In the genomic region with DNA sequence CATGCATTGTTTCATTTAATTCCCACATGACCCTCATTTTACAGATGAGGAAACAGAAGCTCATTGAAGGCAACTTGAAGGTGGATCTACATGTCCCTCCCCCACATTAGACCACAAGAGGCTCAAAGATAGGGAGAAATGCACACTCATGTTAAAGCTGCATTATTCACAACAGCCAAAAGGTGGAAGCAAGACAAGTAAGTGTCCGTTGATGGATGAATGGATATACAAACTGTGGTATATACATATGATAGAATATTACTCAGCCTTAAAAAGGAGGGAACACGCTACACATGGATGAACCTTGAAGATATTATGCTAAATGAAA, we compare ENCODE assay signal across 1 cellular context.
TF ChIP-seq lines count a peak whose summit lies in the region.

No MANE protein-coding gene starts in this region.

TF ChIP-seq in K562, 482 proteins besides CTCF, POLR2A, EP300 and RAD21 (continues in another document):
- TF ChIP-seq AFF1 (IDR thresholded peaks at IDR 0.05; ENCODE audit: low read depth in 1 of 2, partially characterized antibody in 2 of 2), result no peak
- no peak for TF ChIP-seq BRD4 (IDR thresholded peaks at IDR 0.05)
- TF ChIP-seq XRCC3 (IDR thresholded peaks at IDR 0.05), result no peak
- TF ChIP-seq, protein P1, sequence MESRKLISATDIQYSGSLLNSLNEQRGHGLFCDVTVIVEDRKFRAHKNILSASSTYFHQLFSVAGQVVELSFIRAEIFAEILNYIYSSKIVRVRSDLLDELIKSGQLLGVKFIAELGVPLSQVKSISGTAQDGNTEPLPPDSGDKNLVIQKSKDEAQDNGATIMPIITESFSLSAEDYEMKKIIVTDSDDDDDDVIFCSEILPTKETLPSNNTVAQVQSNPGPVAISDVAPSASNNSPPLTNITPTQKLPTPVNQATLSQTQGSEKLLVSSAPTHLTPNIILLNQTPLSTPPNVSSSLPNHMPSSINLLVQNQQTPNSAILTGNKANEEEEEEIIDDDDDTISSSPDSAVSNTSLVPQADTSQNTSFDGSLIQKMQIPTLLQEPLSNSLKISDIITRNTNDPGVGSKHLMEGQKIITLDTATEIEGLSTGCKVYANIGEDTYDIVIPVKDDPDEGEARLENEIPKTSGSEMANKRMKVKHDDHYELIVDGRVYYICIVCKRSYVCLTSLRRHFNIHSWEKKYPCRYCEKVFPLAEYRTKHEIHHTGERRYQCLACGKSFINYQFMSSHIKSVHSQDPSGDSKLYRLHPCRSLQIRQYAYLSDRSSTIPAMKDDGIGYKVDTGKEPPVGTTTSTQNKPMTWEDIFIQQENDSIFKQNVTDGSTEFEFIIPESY (CRISPR knock-in tag; IDR thresholded peaks at IDR 0.05), result no peak
- TF ChIP-seq ZNF239 (CRISPR knock-in tag; IDR thresholded peaks at IDR 0.05), result no peak
- no peak for TF ChIP-seq RBM14 (IDR thresholded peaks at IDR 0.05; ENCODE audit: borderline replicate concordance, insufficient read depth, low read depth, low read length)
- TF ChIP-seq MAFK (IDR thresholded peaks at IDR 0.05; ENCODE audit: low read length), result 0 out of 2 replicates have a peak, but pooled peaks have one; percentile 16
- 0 out of 2 replicates have a peak, but pooled peaks have one; percentile 19 for TF ChIP-seq TEAD4 (IDR thresholded peaks at IDR 0.05; ENCODE audit: low read length)
- TF ChIP-seq TEAD4 (CRISPR knock-in tag; IDR thresholded peaks at IDR 0.05; ENCODE audit: borderline replicate concordance), result no peak
- no peak for TF ChIP-seq GATA2 (CRISPR knock-in tag; IDR thresholded peaks at IDR 0.05)
- TF ChIP-seq CSDE1 (IDR thresholded peaks at IDR 0.05), result no peak
- TF ChIP-seq RBM17 (IDR thresholded peaks at IDR 0.05; ENCODE audit: borderline replicate concordance, low read depth, low read length), result no peak
- TF ChIP-seq ZNF217 (CRISPR knock-in tag; IDR thresholded peaks at IDR 0.05), result no peak
- TF ChIP-seq, protein P2, sequence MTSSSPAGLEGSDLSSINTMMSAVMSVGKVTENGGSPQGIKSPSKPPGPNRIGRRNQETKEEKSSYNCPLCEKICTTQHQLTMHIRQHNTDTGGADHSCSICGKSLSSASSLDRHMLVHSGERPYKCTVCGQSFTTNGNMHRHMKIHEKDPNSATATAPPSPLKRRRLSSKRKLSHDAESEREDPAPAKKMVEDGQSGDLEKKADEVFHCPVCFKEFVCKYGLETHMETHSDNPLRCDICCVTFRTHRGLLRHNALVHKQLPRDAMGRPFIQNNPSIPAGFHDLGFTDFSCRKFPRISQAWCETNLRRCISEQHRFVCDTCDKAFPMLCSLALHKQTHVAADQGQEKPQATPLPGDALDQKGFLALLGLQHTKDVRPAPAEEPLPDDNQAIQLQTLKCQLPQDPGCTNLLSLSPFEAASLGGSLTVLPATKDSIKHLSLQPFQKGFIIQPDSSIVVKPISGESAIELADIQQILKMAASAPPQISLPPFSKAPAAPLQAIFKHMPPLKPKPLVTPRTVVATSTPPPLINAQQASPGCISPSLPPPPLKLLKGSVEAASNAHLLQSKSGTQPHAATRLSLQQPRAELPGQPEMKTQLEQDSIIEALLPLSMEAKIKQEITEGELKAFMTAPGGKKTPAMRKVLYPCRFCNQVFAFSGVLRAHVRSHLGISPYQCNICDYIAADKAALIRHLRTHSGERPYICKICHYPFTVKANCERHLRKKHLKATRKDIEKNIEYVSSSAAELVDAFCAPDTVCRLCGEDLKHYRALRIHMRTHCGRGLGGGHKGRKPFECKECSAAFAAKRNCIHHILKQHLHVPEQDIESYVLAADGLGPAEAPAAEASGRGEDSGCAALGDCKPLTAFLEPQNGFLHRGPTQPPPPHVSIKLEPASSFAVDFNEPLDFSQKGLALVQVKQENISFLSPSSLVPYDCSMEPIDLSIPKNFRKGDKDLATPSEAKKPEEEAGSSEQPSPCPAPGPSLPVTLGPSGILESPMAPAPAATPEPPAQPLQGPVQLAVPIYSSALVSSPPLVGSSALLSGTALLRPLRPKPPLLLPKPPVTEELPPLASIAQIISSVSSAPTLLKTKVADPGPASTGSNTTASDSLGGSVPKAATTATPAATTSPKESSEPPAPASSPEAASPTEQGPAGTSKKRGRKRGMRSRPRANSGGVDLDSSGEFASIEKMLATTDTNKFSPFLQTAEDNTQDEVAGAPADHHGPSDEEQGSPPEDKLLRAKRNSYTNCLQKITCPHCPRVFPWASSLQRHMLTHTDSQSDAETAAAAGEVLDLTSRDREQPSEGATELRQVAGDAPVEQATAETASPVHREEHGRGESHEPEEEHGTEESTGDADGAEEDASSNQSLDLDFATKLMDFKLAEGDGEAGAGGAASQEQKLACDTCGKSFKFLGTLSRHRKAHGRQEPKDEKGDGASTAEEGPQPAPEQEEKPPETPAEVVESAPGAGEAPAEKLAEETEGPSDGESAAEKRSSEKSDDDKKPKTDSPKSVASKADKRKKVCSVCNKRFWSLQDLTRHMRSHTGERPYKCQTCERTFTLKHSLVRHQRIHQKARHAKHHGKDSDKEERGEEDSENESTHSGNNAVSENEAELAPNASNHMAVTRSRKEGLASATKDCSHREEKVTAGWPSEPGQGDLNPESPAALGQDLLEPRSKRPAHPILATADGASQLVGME (CRISPR knock-in tag; IDR thresholded peaks at IDR 0.05), result no peak
- no peak for TF ChIP-seq ZNF639 (CRISPR knock-in tag; conservative IDR thresholded peaks at IDR 0.05 in 1 of 2, IDR thresholded peaks at IDR 0.05 in 1 of 2)
- TF ChIP-seq ZNF79 (CRISPR knock-in tag; IDR thresholded peaks at IDR 0.05; ENCODE audit: low read depth), result no peak
- TF ChIP-seq EHMT2 (IDR thresholded peaks at IDR 0.05), result no peak
- no peak for TF ChIP-seq ZKSCAN8 (CRISPR knock-in tag; IDR thresholded peaks at IDR 0.05)
- TF ChIP-seq HCFC1 (IDR thresholded peaks at IDR 0.05; ENCODE audit: low read depth, low read length), result no peak
- no peak for TF ChIP-seq ZNF23 (CRISPR knock-in tag; IDR thresholded peaks at IDR 0.05)
- TF ChIP-seq ZNF696 (CRISPR knock-in tag; conservative IDR thresholded peaks at IDR 0.05), result no peak
- TF ChIP-seq MEIS2 (IDR thresholded peaks at IDR 0.05; ENCODE audit: partially characterized antibody), result peak; percentile 55
- TF ChIP-seq MYNN (IDR thresholded peaks at IDR 0.05), result no peak
- no peak for TF ChIP-seq MYNN (CRISPR knock-in tag; IDR thresholded peaks at IDR 0.05)
- TF ChIP-seq ZFX (CRISPR knock-in tag; IDR thresholded peaks at IDR 0.05), result no peak
- no peak for TF ChIP-seq ZNF740 (CRISPR knock-in tag; IDR thresholded peaks at IDR 0.05)
- no peak for TF ChIP-seq ZNF740 (tag; IDR thresholded peaks at IDR 0.05)
- no peak for TF ChIP-seq PRPF4 (IDR thresholded peaks at IDR 0.05; ENCODE audit: insufficient read depth, low read depth, low read length, poor library complexity, severe bottlenecking)
- TF ChIP-seq ZNF644 (tag; IDR thresholded peaks at IDR 0.05; ENCODE audit: low read depth), result no peak
- TF ChIP-seq DPF2 (IDR thresholded peaks at IDR 0.05), result peak; percentile 28; the same call in 1 of the 2 replicates
- TF ChIP-seq MEF2A (IDR thresholded peaks at IDR 0.05; ENCODE audit: control insufficient read depth, low read depth, low read length), result no peak
- no peak for TF ChIP-seq ZFP36 (IDR thresholded peaks at IDR 0.05; ENCODE audit: low read depth, low read length, partially characterized antibody)
- TF ChIP-seq ZNF175 (CRISPR knock-in tag; IDR thresholded peaks at IDR 0.05; ENCODE audit: low read depth), result no peak
- TF ChIP-seq ZKSCAN1 (IDR thresholded peaks at IDR 0.05; ENCODE audit: low read depth, low read length), result no peak
- no peak for TF ChIP-seq KLF10 (CRISPR knock-in tag; IDR thresholded peaks at IDR 0.05)
- TF ChIP-seq RCOR1 (IDR thresholded peaks at IDR 0.05; ENCODE audit: borderline replicate concordance in 1 of 2, low read depth in 2 of 2, low read length in 2 of 2), result 0 out of 4 replicates have a peak, but pooled peaks of 1 of the 2 experiments have one; percentile 34
- no peak for TF ChIP-seq TBL1XR1 (IDR thresholded peaks at IDR 0.05; ENCODE audit: low read length in 2 of 2)
- no peak for TF ChIP-seq STAG1 (CRISPR knock-in tag; IDR thresholded peaks at IDR 0.05; ENCODE audit: borderline replicate concordance)
- TF ChIP-seq ZNF445 (CRISPR knock-in tag; IDR thresholded peaks at IDR 0.05; ENCODE audit: low read depth), result no peak
- TF ChIP-seq ZNF146 (CRISPR knock-in tag; IDR thresholded peaks at IDR 0.05; ENCODE audit: unreplicated experiment), result peak; percentile 81
- no peak for TF ChIP-seq E2F3 (CRISPR knock-in tag; IDR thresholded peaks at IDR 0.05)
- TF ChIP-seq ETV6 (IDR thresholded peaks at IDR 0.05; ENCODE audit: borderline replicate concordance in 1 of 2, low read depth in 2 of 2, low read length in 1 of 2), result no peak
- TF ChIP-seq ETV6 (CRISPR knock-in tag; IDR thresholded peaks at IDR 0.05; ENCODE audit: borderline replicate concordance), result no peak
- TF ChIP-seq FOS (IDR thresholded peaks at IDR 0.05; ENCODE audit: extremely low read depth, insufficient read length), result no peak
- no peak for TF ChIP-seq YY1 (IDR thresholded peaks at IDR 0.05; ENCODE audit: borderline replicate concordance in 1 of 3, control insufficient read depth in 1 of 3, extremely low read depth in 1 of 3, insufficient read depth in 3 of 3, insufficient read length in 1 of 3, insufficient replicate concordance in 2 of 3, low read depth in 1 of 3, low read length in 2 of 3)
- TF ChIP-seq NR1H2 (CRISPR knock-in tag; IDR thresholded peaks at IDR 0.05), result no peak
- no peak for TF ChIP-seq ZBTB7A (IDR thresholded peaks at IDR 0.05; ENCODE audit: borderline replicate concordance, control insufficient read depth, low read depth, low read length)
- no peak for TF ChIP-seq CCNT2 (IDR thresholded peaks at IDR 0.05; ENCODE audit: borderline replicate concordance, extremely low read depth, insufficient read length, low read depth, low read length)
- no peak for TF ChIP-seq ZNF512 (tag; IDR thresholded peaks at IDR 0.05)
- peak; percentile 42; the same call in 1 of the 2 replicates for TF ChIP-seq CBFA2T3 (IDR thresholded peaks at IDR 0.05)
- no peak for TF ChIP-seq TAF7 (tag; IDR thresholded peaks at IDR 0.05)
- no peak for TF ChIP-seq ZC3H4 (CRISPR knock-in tag; IDR thresholded peaks at IDR 0.05; ENCODE audit: borderline replicate concordance)
- TF ChIP-seq BHLHE40 (IDR thresholded peaks at IDR 0.05; ENCODE audit: low read length), result no peak
- TF ChIP-seq KDM4B (IDR thresholded peaks at IDR 0.05; ENCODE audit: borderline replicate concordance in 2 of 2, low read depth in 1 of 2), result no peak
- no peak for TF ChIP-seq THAP7 (CRISPR knock-in tag; IDR thresholded peaks at IDR 0.05)
